In genomic region chr10:133388973-133389818, GRCh38 we compare ENCODE assay signal across 8 cellular contexts. TPM values are rescaled to one million over a fixed set of nuclear protein-coding genes. Genes with fewer than 3 reads are reported as not detected.
A peak's percentile ranks its signal among the peaks of the same experiment; 100 is the strongest.
DNase-seq lines count a peak whose midpoint lies in the region; ATAC-seq and TF ChIP-seq lines count a peak whose summit lies in the region.

No MANE protein-coding gene starts in this region.

- no peak for TF ChIP-seq POLR2A in heart left ventricle (IDR thresholded peaks at IDR 0.05)
- TF ChIP-seq POLR2A in Raji (IDR thresholded peaks at IDR 0.05; ENCODE audit: insufficient read depth, low read depth, low read length), result peak; percentile 48

- TF ChIP-seq CTCF in heart left ventricle (IDR thresholded peaks at IDR 0.05), result no peak

- peak overlapping the region in 10 of 12 donors; percentile 29 to 90 (median 54) for H3K27ac ChIP-seq in heart left ventricle
- peak overlapping the region; percentile 80 for H3K27ac ChIP-seq in effector memory CD4-positive, alpha-beta T cell (ENCODE audit: insufficient read depth, low read length, poor library complexity, severe bottlenecking)

- H3K4me1 ChIP-seq in heart left ventricle, result peaks cover 0 to 37% (median 1%) of the 10 kb centered on the region in 12 donors
- H3K4me1 ChIP-seq in effector memory CD4-positive, alpha-beta T cell (ENCODE audit: control insufficient read depth, insufficient read depth, low read length, poor library complexity, severe bottlenecking), result peaks cover 31% of the 10 kb centered on the region

- intact Hi-C loops in heart left ventricle (cut with DNase I), result no loop called here
- intact Hi-C loops in Right ventricle myocardium superior (cut with DNase I), result no loop called here

- peak overlapping the region in 5 of 12 donors; percentile 4 to 50 (median 18) for H3K4me3 ChIP-seq in heart left ventricle
- H3K4me3 ChIP-seq in effector memory CD4-positive, alpha-beta T cell (ENCODE audit: insufficient read depth, low read depth, low read length, poor library complexity, severe bottlenecking), result peak overlapping the region; percentile 51

- DNase-seq in heart left ventricle, result peak in 1 of 5 donors; percentile 18
- DNase-seq in Right ventricle myocardium superior, result no peak
- no peak for DNase-seq in effector memory CD4-positive, alpha-beta T cell
- DNase-seq in hepatic stellate cell (ENCODE audit: low spot score), result no peak
- DNase-seq in UCSD-AML1 (lab: John Stamatoyannopoulos, UW; ENCODE audit: unreplicated experiment), result no peak
- no peak for DNase-seq in EL

- no peak for ATAC-seq in heart left ventricle
- no peak for ATAC-seq in Right ventricle myocardium superior (ENCODE audit: poor library complexity)
- peak; percentile 84 for ATAC-seq in HG02973 (IDR thresholded peaks at IDR 0.05; ENCODE audit: unreplicated experiment)

- no peaks in the 10 kb centered on the region for H3K27me3 ChIP-seq in heart left ventricle
- no peaks in the 10 kb centered on the region for H3K27me3 ChIP-seq in effector memory CD4-positive, alpha-beta T cell (replicated peaks; ENCODE audit: control insufficient read depth, insufficient read depth, low read length, poor library complexity, severe bottlenecking)

- no peaks in the 10 kb centered on the region for H3K9me3 ChIP-seq in heart left ventricle
- H3K9me3 ChIP-seq in effector memory CD4-positive, alpha-beta T cell (ENCODE audit: control insufficient read depth, low read length), result no peaks in the 10 kb centered on the region

- peaks cover 0 to 3% (median under 1%) of the 10 kb centered on the region in 9 donors for H3K36me3 ChIP-seq in heart left ventricle
- no peaks in the 10 kb centered on the region for H3K36me3 ChIP-seq in effector memory CD4-positive, alpha-beta T cell (ENCODE audit: control insufficient read depth, insufficient read depth, low read length)

- 69 to 74% (median 71%) methylated on average over 35 to 39 of the region's 39 CpGs for WGBS in heart left ventricle, 4 donors

RNA-seq across cellular contexts. Expression of gene MTG1, which starts 4.8 kb away (rescaled TPM):
- total RNA-seq in heart left ventricle (10 to 100 TPM; 11.6 to 29.5 (median 18.1) TPM), Right ventricle myocardium superior (14.7 TPM)
- polyA plus RNA-seq in heart left ventricle, result 10 to 100 TPM; 24.8 to 34.2 TPM

RNA-seq across cellular contexts. Expression of gene PAOX, which starts 10.1 kb away (rescaled TPM):
- total RNA-seq in heart left ventricle (1 to 10 TPM; 2.1 to 7.3 (median 3.4) TPM), Right ventricle myocardium superior (3.4 TPM)
- polyA plus RNA-seq in heart left ventricle, result 1 to 10 TPM; 2.9 to 4.7 TPM

RNA-seq across cellular contexts. Expression of gene ECHS1, which starts 16.0 kb away (rescaled TPM):
- 100 to 1,000 TPM; 148 to 303 (median 201) TPM for total RNA-seq in heart left ventricle
- 100 to 1,000 TPM; 132 to 217 TPM for polyA plus RNA-seq in heart left ventricle
- total RNA-seq in Right ventricle myocardium superior, result 239 TPM

RNA-seq across cellular contexts. Expression of gene FUOM, which starts 31.4 kb away (rescaled TPM):
- 10 to 100 TPM in 2 of 9 donors, 1 to 10 TPM in 7; 4.3 to 24.1 (median 8.0) TPM for total RNA-seq in heart left ventricle
- 10 to 100 TPM in 1 of 2 donors, 1 to 10 TPM in 1; 8.6 to 16.0 TPM for polyA plus RNA-seq in heart left ventricle
- 7.4 TPM for total RNA-seq in Right ventricle myocardium superior

RNA-seq across cellular contexts. Expression of gene SPRN, which starts 35.2 kb away (rescaled TPM):
- total RNA-seq in heart left ventricle, result under 1 TPM in 3 of 9 donors, not detected in 6; 0.11 to 0.25 (median 0.13) TPM
- under 1 TPM; 0.04 to 0.11 TPM for polyA plus RNA-seq in heart left ventricle
- total RNA-seq in Right ventricle myocardium superior, result not detected
